Comparison of ENCODE assay signal across 12 cellular contexts in genomic region chr9:16704096-16704488, GRCh38.
DNase-seq lines count a peak whose midpoint lies in the region; ATAC-seq and TF ChIP-seq lines count a peak whose summit lies in the region.
"Had no signal": no experiment of that assay in that cellular context is flagged by ENCODE, and none has a peak within 500 bp of the region (broad histone marks: within the 10 kb centered on the region; RNA-seq: fewer than 3 reads in every experiment).

No MANE protein-coding gene starts in this region.

- H3K27ac ChIP-seq in PC-9 (peak overlapping the region; percentile 95), rectal smooth muscle tissue (ENCODE audit: low read depth, low read length) (peak overlapping the region; percentile 86)

- BruUV-seq in PC-9 (replicated peaks; lab: Mats Ljungman, UMichigan) = no TSS peak

- H3K36me3 ChIP-seq in PC-9 (ENCODE audit: low read depth) (no peaks in the 10 kb centered on the region), rectal smooth muscle tissue (ENCODE audit: control insufficient read depth, insufficient read depth, low read length) (no peaks in the 10 kb centered on the region)

- POLR2A ChIA-PET in AG04449 (lab: Yijun Ruan, JAX) (interaction anchor here (0.6 to 1.7 kb wide), 7 partner anchors 25 to 182 kb away, joined by 3 to 10 read pairs (median 5); no protein-coding TSS in a partner anchor), PC-9 (lab: Charles Lee; ENCODE audit: unreplicated experiment) (no interaction called here)

- H3K9me3 ChIP-seq in PC-9 (ENCODE audit: insufficient read depth, low read depth) = no peaks in the 10 kb centered on the region

- peak overlapping the region; percentile 82 for H3K4me2 ChIP-seq in PC-9

- TF ChIP-seq CTCF in AG04449 (IDR thresholded peaks at IDR 0.05; ENCODE audit: insufficient read depth, low read length, missing control alignments) (no peak), PC-9 (conservative IDR thresholded peaks at IDR 0.05) (no peak), epithelial cell of proximal tubule (conservative IDR thresholded peaks at IDR 0.05; ENCODE audit: low read depth, low read length) (no peak)

- H3F3A ChIP-seq in PC-9 (ENCODE audit: insufficient read depth, low read depth) = peaks cover 25% of the 10 kb centered on the region

- intact Hi-C loops in PC-9 (cut with micrococcal nuclease; ENCODE audit: unreplicated experiment) = loop anchor here (2.0 kb wide), 2 partner anchors 367 to 511 kb away; no protein-coding TSS in a partner anchor

- H4K20me1 ChIP-seq in PC-9 (ENCODE audit: insufficient read depth) = no peaks in the 10 kb centered on the region

- no peaks in the 10 kb centered on the region for H3K79me2 ChIP-seq in PC-9 (ENCODE audit: low read depth)

- no peak for DNase-seq in AG04449 (ENCODE audit: low read depth, low spot score)
- no peak for DNase-seq in PC-9
- DNase-seq in epithelial cell of proximal tubule (ENCODE audit: low read depth) = no peak
- DNase-seq in D341Med (ENCODE audit: low spot score) = no peak
- DNase-seq in AML-193 (lab: John Stamatoyannopoulos, UW) = no peak
- no peak for DNase-seq in NCI-H526 treated with DMSO at 0.1 percent for 48 hours (lab: John Stamatoyannopoulos, UW)
- DNase-seq: activated T-cell treated with anti-CD3 and anti-CD28 coated beads, Interleukin-2, amount 50 U/mL, for 48 hours; C1 segment of cervical spinal cord; NCI-H2081 treated with DMSO at 0.1 percent for 48 hours; OCI-M1 had no signal

- CTCF ChIA-PET in AG04449 (lab: Yijun Ruan, JAX) = interaction anchor here (0.9 to 1.2 kb wide), 2 partner anchors 22 to 189 kb away, joined by 3 read pairs; no protein-coding TSS in a partner anchor
- CTCF ChIA-PET in PC-9 (lab: Charles Lee) = no interaction called here

- H3K9ac ChIP-seq in rectal smooth muscle tissue (ENCODE audit: low read length) = no peak overlapping the region

- H2AFZ ChIP-seq in PC-9 = 0 out of 2 replicates have a peak overlapping the region, but pooled peaks have one; percentile 77

- H3K27me3 ChIP-seq in PC-9 (ENCODE audit: insufficient read depth, low read depth) (no peaks in the 10 kb centered on the region), rectal smooth muscle tissue (ENCODE audit: control insufficient read depth, insufficient read depth, low read length) (no peaks in the 10 kb centered on the region)

- no peak for ATAC-seq in HG02610 (IDR thresholded peaks at IDR 0.05; ENCODE audit: unreplicated experiment)

- no peaks in the 10 kb centered on the region for H3K9me2 ChIP-seq in PC-9 (ENCODE audit: insufficient read depth)

- H3K4me1 ChIP-seq in PC-9 (replicated peaks; ENCODE audit: insufficient read depth) (peaks cover 48% of the 10 kb centered on the region), rectal smooth muscle tissue (ENCODE audit: control insufficient read depth, insufficient read depth, low read length) (peaks cover 28% of the 10 kb centered on the region)

- peak overlapping the region; percentile 40 for H3K4me3 ChIP-seq in AG04449 (ENCODE audit: low read depth, low read length)
- peak overlapping the region; percentile 49; the same call in 1 of the 2 replicates for H3K4me3 ChIP-seq in PC-9
- H3K4me3 ChIP-seq in epithelial cell of proximal tubule (ENCODE audit: low read depth, low read length) = peak overlapping the region; percentile 56
- H3K4me3 ChIP-seq in rectal smooth muscle tissue (ENCODE audit: low read length) = peak overlapping the region; percentile 17
